Comparison of ENCODE assay signal across 8 cellular contexts in genomic region chr22:17706451-17706900, GRCh38.
DNase-seq lines count a peak whose midpoint lies in the region; ATAC-seq and TF ChIP-seq lines count a peak whose summit lies in the region.

No MANE protein-coding gene starts in this region.

- H3K36me3 ChIP-seq in PC-3 (ENCODE audit: low read depth, low read length) (no peaks in the 10 kb centered on the region), left ventricle myocardium inferior (peaks cover 47% of the 10 kb centered on the region)

- POLR2A ChIA-PET in PC-3 (lab: Charles Lee; ENCODE audit: unreplicated experiment), result interaction anchor here (0.7 kb wide), 1 partner anchor 179 kb away, joined by 3 read pairs; no protein-coding TSS in a partner anchor

- peaks cover 9% of the 10 kb centered on the region; the same call in 1 of the 2 replicates for H3K79me2 ChIP-seq in PC-3 (ENCODE audit: low read length)

- H3K4me2 ChIP-seq in PC-3 (ENCODE audit: low read length), result peak overlapping the region; percentile 80

- H3K4me1 ChIP-seq in PC-3 (ENCODE audit: insufficient read depth, low read length), result peaks cover 30% of the 10 kb centered on the region
- H3K4me1 ChIP-seq in left ventricle myocardium inferior, result peaks cover 28% of the 10 kb centered on the region

- no peaks in the 10 kb centered on the region for H4K20me1 ChIP-seq in PC-3 (ENCODE audit: low read length)

- H3K27ac Mint-ChIP-seq in activated naive CD8-positive, alpha-beta T cell treated with anti-CD3 and anti-CD28 coated beads, Interleukin-2, amount 50 U/mL, for 24 hours, result peak overlapping the region; percentile 95

- intact Hi-C loops in PC-3 (cut with micrococcal nuclease), result loop anchor here (2.0 kb wide), 1 partner anchor 68 kb away; the partner anchor contains the start of gene BCL2L13
- intact Hi-C loops in left ventricle myocardium inferior (cut with micrococcal nuclease), result no loop called here

- peaks cover 21% of the 10 kb centered on the region for H3K4me1 Mint-ChIP-seq in activated naive CD8-positive, alpha-beta T cell treated with anti-CD3 and anti-CD28 coated beads, Interleukin-2, amount 50 U/mL, for 24 hours

- H3K36me3 Mint-ChIP-seq in activated naive CD8-positive, alpha-beta T cell treated with anti-CD3 and anti-CD28 coated beads, Interleukin-2, amount 50 U/mL, for 24 hours (ENCODE audit: low read depth), result peaks cover 21% of the 10 kb centered on the region

- H3K9me3 ChIP-seq in PC-3 (ENCODE audit: low read length), result no peaks in the 10 kb centered on the region
- no peaks in the 10 kb centered on the region for H3K9me3 ChIP-seq in left ventricle myocardium inferior (replicated peaks)

- DNase-seq in activated CD8-positive, alpha-beta memory T cell treated with anti-CD3 and anti-CD28 coated beads for 48 hours (ENCODE audit: low read depth in 2 of 3, low spot score in 2 of 3), result peak in 2 of 3 experiments; percentile 4 to 17
- DNase-seq in activated CD8-positive, alpha-beta memory T cell treated with anti-CD3 and anti-CD28 coated beads for 24 hours, result no peak
- DNase-seq in PC-3 (peak; percentile 83), left ventricle myocardium inferior (no peak), pulmonary artery endothelial cell (ENCODE audit: low read depth, low spot score) (peak; percentile 69), NCI-H187 (lab: John Stamatoyannopoulos, UW) (no peak)
- DNase-seq in activated naive CD8-positive, alpha-beta T cell treated with anti-CD3 and anti-CD28 coated beads, Interleukin-2, amount 50 U/mL, for 24 hours, result peak; percentile 34

- H3K27me3 ChIP-seq in PC-3 (ENCODE audit: low read length), result no peaks in the 10 kb centered on the region
- no peaks in the 10 kb centered on the region for H3K27me3 ChIP-seq in left ventricle myocardium inferior (ENCODE audit: low read depth)

- H3K9me3 Mint-ChIP-seq in activated naive CD8-positive, alpha-beta T cell treated with anti-CD3 and anti-CD28 coated beads, Interleukin-2, amount 50 U/mL, for 24 hours, result no peaks in the 10 kb centered on the region

- H3K27me3 Mint-ChIP-seq in activated naive CD8-positive, alpha-beta T cell treated with anti-CD3 and anti-CD28 coated beads, Interleukin-2, amount 50 U/mL, for 24 hours, result no peaks in the 10 kb centered on the region

- BruUV-seq in PC-3 (replicated peaks; lab: Mats Ljungman, UMichigan), result no TSS peak

- no peaks in the 10 kb centered on the region for H3F3A ChIP-seq in PC-3 (ENCODE audit: low read length, unreplicated experiment)

- peak overlapping the region; percentile 60 for H3K4me3 ChIP-seq in PC-3 (ENCODE audit: low read length)
- peak overlapping the region; percentile 52 for H3K4me3 ChIP-seq in left ventricle myocardium inferior

- H3K9ac ChIP-seq in PC-3 (ENCODE audit: low read length), result peak overlapping the region; percentile 73

- H3K27ac ChIP-seq in PC-3 (ENCODE audit: low read length) (peak overlapping the region; percentile 91), left ventricle myocardium inferior (replicated peaks) (peak overlapping the region; percentile 79)

- peak overlapping the region; percentile 78 for H2AFZ ChIP-seq in PC-3 (ENCODE audit: low read length)

- H3K9me2 ChIP-seq in PC-3 (replicated peaks; ENCODE audit: low read length), result no peaks in the 10 kb centered on the region

- peak overlapping the region; percentile 73 for H3K4me3 Mint-ChIP-seq in activated naive CD8-positive, alpha-beta T cell treated with anti-CD3 and anti-CD28 coated beads, Interleukin-2, amount 50 U/mL, for 24 hours

- ATAC-seq in HG03025 (IDR thresholded peaks at IDR 0.05; ENCODE audit: low FRiP score, unreplicated experiment) (peak; percentile 66), PC-3 (peak; percentile 99)
- peak; percentile 98 for ATAC-seq in activated naive CD8-positive, alpha-beta T cell treated with anti-CD3 and anti-CD28 coated beads, Interleukin-2, amount 50 U/mL, for 24 hours

- CTCF ChIA-PET in PC-3 (lab: Charles Lee), result interaction anchor here (0.7 kb wide), 1 partner anchor 36 kb away, joined by 3 read pairs; no protein-coding TSS in a partner anchor

- TF ChIP-seq CTCF in PC-3 (conservative IDR thresholded peaks at IDR 0.05; ENCODE audit: low read depth, low read length) (no peak), left ventricle myocardium inferior (IDR thresholded peaks at IDR 0.05; ENCODE audit: borderline replicate concordance) (no peak)

Comparison
In these comparisons a context has a peak if more than half of its experiments do, and no peak if none do; other contexts are left out.
1. DNase-seq: peak in activated CD8-positive, alpha-beta memory T cell treated with anti-CD3 and anti-CD28 coated beads for 48 hours (2 of 3), PC-3 (single experiment), activated naive CD8-positive, alpha-beta T cell treated with anti-CD3 and anti-CD28 coated beads, Interleukin-2, amount 50 U/mL, for 24 hours (single experiment) and pulmonary artery endothelial cell (single experiment); none in activated CD8-positive, alpha-beta memory T cell treated with anti-CD3 and anti-CD28 coated beads for 24 hours (single experiment), left ventricle myocardium inferior (single experiment) and NCI-H187 (0 of 2).
2. Peak in every context shown above with its lines, with median percentiles within 50 percentile points of each other: ATAC-seq.